In the genomic region with DNA sequence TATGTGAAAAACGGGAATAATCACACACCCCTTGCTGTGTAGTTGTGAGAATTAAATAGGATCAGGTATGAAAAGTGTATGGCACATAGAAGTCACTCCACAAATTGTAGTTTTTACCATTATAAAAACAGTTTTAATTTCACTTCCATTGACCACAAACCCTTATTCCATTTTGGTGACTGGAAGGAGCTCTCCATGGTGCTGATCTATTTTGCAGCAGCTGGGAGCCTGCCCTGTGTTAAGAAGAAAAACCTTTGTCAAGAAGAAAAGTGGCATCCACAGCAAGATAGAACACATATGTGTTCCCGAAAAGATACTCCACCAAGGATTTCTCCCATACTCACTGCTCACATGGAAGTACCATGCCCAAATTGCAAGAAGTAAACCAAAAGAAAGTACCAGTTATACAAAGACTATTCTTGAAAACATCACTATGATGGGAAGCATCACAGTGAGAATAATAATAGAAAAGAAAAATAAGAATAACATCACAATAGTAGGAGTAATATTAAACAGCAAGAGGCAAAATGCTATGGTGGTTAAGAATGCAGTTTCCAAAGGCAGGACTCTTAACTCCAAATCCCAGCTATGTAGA, we compare ENCODE assay signal across 13 cellular contexts. TPM values are rescaled to one million over a fixed set of nuclear protein-coding genes. Genes with fewer than 3 reads are reported as not detected.
A peak's percentile ranks its signal among the peaks of the same experiment; 100 is the strongest.
DNase-seq lines count a peak whose midpoint lies in the region; ATAC-seq and TF ChIP-seq lines count a peak whose summit lies in the region.
"Had no signal": no experiment of that assay in that cellular context is flagged by ENCODE, and none has a peak within 500 bp of the region (broad histone marks: within the 10 kb centered on the region; RNA-seq: fewer than 3 reads in every experiment).

No MANE protein-coding gene starts in this region.

- no peak overlapping the region for H3K4me3 Mint-ChIP-seq in activated CD8-positive, alpha-beta T cell treated with anti-CD3 and anti-CD28 coated beads for 36 hours
- H3K4me3 Mint-ChIP-seq in osteocyte (ENCODE audit: unreplicated experiment), result no peak overlapping the region

- H3K27me3 Mint-ChIP-seq in activated CD8-positive, alpha-beta T cell treated with anti-CD3 and anti-CD28 coated beads for 36 hours, result peaks cover 14% of the 10 kb centered on the region
- H3K27me3 Mint-ChIP-seq in osteocyte (ENCODE audit: unreplicated experiment), result no peaks in the 10 kb centered on the region

- no peak overlapping the region for H3K4me3 ChIP-seq in HFF-Myc (replicated peaks; ENCODE audit: low read depth, low read length)
- H3K4me3 ChIP-seq: lung had no signal

- H3K27ac Mint-ChIP-seq in activated CD8-positive, alpha-beta T cell treated with anti-CD3 and anti-CD28 coated beads for 36 hours, result no peak overlapping the region
- H3K27ac Mint-ChIP-seq in osteocyte (ENCODE audit: unreplicated experiment), result no peak overlapping the region

- POLR2A ChIA-PET in activated CD8-positive, alpha-beta T cell treated with anti-CD3 and anti-CD28 coated beads for 36 hours (lab: Charles Lee), result no interaction called here

- DNase-seq in AG08395 (ENCODE audit: low spot score) (peak; percentile 14), HFF-Myc (ENCODE audit: extremely low read depth, low read depth) (peak; percentile 15), hepatic stellate cell (ENCODE audit: low spot score) (peak; percentile 10), SKM-1 (lab: John Stamatoyannopoulos, UW; ENCODE audit: unreplicated experiment) (no peak), HPDE6-E6E7 (ENCODE audit: extremely low spot score) (no peak), osteocyte (ENCODE audit: extremely low spot score, unreplicated experiment) (no peak)
- peak; percentile 10 for DNase-seq in activated CD8-positive, alpha-beta T cell treated with anti-CD3 and anti-CD28 coated beads for 36 hours
- DNase-seq in activated CD4-positive, CD25-positive, alpha-beta regulatory T cell treated with anti-CD3 and anti-CD28 coated beads, Interleukin-2, amount 50 U/mL, for 72 hours, result no peak
- DNase-seq: COR-L47, NCI-H526 treated with DMSO at 0.1 percent for 48 hours had no signal

- ATAC-seq in activated CD8-positive, alpha-beta T cell treated with anti-CD3 and anti-CD28 coated beads for 36 hours, result no peak

- H3K4me1 Mint-ChIP-seq in activated CD8-positive, alpha-beta T cell treated with anti-CD3 and anti-CD28 coated beads for 36 hours (ENCODE audit: low read depth), result no peaks in the 10 kb centered on the region
- H3K4me1 Mint-ChIP-seq in osteocyte (ENCODE audit: unreplicated experiment), result no peaks in the 10 kb centered on the region

- TF ChIP-seq CTCF in HFF-Myc (IDR thresholded peaks at IDR 0.05; ENCODE audit: low read depth, low read length, missing control alignments), result no peak
- TF ChIP-seq CTCF in activated CD8-positive, alpha-beta T cell treated with anti-CD3 and anti-CD28 coated beads for 36 hours (IDR thresholded peaks at IDR 0.05), result no peak
- no peak for TF ChIP-seq CTCF in osteocyte (IDR thresholded peaks at IDR 0.05)

- intact Hi-C loops in activated CD8-positive, alpha-beta T cell treated with anti-CD3 and anti-CD28 coated beads for 36 hours (cut with micrococcal nuclease), result no loop called here

- no peaks in the 10 kb centered on the region for H3K36me3 Mint-ChIP-seq in activated CD8-positive, alpha-beta T cell treated with anti-CD3 and anti-CD28 coated beads for 36 hours (ENCODE audit: low read depth)
- H3K36me3 Mint-ChIP-seq in osteocyte (ENCODE audit: unreplicated experiment), result no peaks in the 10 kb centered on the region

- no peaks in the 10 kb centered on the region for H3K9me3 Mint-ChIP-seq in activated CD8-positive, alpha-beta T cell treated with anti-CD3 and anti-CD28 coated beads for 36 hours
- H3K9me3 Mint-ChIP-seq in osteocyte (ENCODE audit: unreplicated experiment), result no peaks in the 10 kb centered on the region

- CTCF ChIA-PET in activated CD8-positive, alpha-beta T cell treated with anti-CD3 and anti-CD28 coated beads for 36 hours (lab: Charles Lee), result no interaction called here

RNA-seq across cellular contexts. Expression of a gene that starts 58.7 kb away (rescaled TPM):
- not detected for total RNA-seq in activated CD8-positive, alpha-beta T cell treated with anti-CD3 and anti-CD28 coated beads for 36 hours
- total RNA-seq in osteocyte, result 0.27 and 0.31 TPM in 2 replicates
- total RNA-seq: activated CD8-positive, alpha-beta memory T cell treated with anti-CD3 and anti-CD28 coated beads for 36 hours; urinary bladder had no signal

Comparison
In these comparisons a context has a peak if more than half of its experiments do, and no peak if none do; other contexts are left out.
1. DNase-seq: peak in AG08395 (single experiment), HFF-Myc (single experiment), activated CD8-positive, alpha-beta T cell treated with anti-CD3 and anti-CD28 coated beads for 36 hours (single experiment) and hepatic stellate cell (single experiment); none in SKM-1 (single experiment), activated CD4-positive, CD25-positive, alpha-beta regulatory T cell treated with anti-CD3 and anti-CD28 coated beads, Interleukin-2, amount 50 U/mL, for 72 hours (single experiment), HPDE6-E6E7 (single experiment) and osteocyte (single experiment).